In genomic region chr9:93621922-93622321, GRCh38 we compare ENCODE assay signal across 19 cellular contexts.
"Had no signal": no experiment of that assay in that cellular context is flagged by ENCODE, and none has a peak within 500 bp of the region (broad histone marks: within the 10 kb centered on the region; RNA-seq: fewer than 3 reads in every experiment).

No MANE protein-coding gene starts in this region.

- H3K36me3 Mint-ChIP-seq: naive B cell had no signal

- H3K4me3 ChIP-seq: dorsolateral prefrontal cortex, gastrocnemius medialis, heart right ventricle, sigmoid colon, skin epidermis had no signal

- H3K9me3 ChIP-seq: gastrocnemius medialis, neutrophil, sigmoid colon had no signal

- FAIRE-seq: endometrium, islet of Langerhans had no signal

- H3K27ac Mint-ChIP-seq: mesothelial cell of epicardium, nephron had no signal

- DNase-seq: cortex of kidney; dorsolateral prefrontal cortex; effector CD8-positive, alpha-beta T cell; gastrocnemius medialis; heart right ventricle; hypothalamus; kidney glomerular epithelial cell; naive B cell; stimulated activated CD4-positive, alpha-beta T cell treated with anti-CD3 and anti-CD28 coated beads, Interleukin-12 subunit alpha, Interleukin-12 subunit beta, amount 100 ng/mL, for 4 hours; stimulated activated naive CD4-positive, alpha-beta T cell treated with Interleukin-2 at 50 U/mL for 16 hours; trophoblast cell had no signal

- H3K27me3 ChIP-seq: dorsolateral prefrontal cortex, gastrocnemius medialis, heart right ventricle, neutrophil, sigmoid colon had no signal

- H3K36me3 ChIP-seq: gastrocnemius medialis, neutrophil, sigmoid colon had no signal

- ATAC-seq: esophagus mucosa, gastrocnemius medialis had no signal

- H3K27ac ChIP-seq: dorsolateral prefrontal cortex, gastrocnemius medialis, heart right ventricle, neutrophil, sigmoid colon, skin epidermis had no signal
